ENCODE assay signal across 1 cellular context in genomic region chr1:234612352-234613127, GRCh38.
A peak's percentile ranks its signal among the peaks of the same experiment; 100 is the strongest.
TF ChIP-seq lines count a peak whose summit lies in the region.

No MANE protein-coding gene starts in this region.

TF ChIP-seq in HepG2, 621 proteins besides CTCF, POLR2A, EP300 and RAD21 (continued from another document and continues in another):
- TF ChIP-seq ONECUT2 (CRISPR knock-in tag; IDR thresholded peaks at IDR 0.05) (peak; percentile 93), HNRNPK (IDR thresholded peaks at IDR 0.05; ENCODE audit: low read depth, low read length, poor library complexity, severe bottlenecking) (no peak), ZBTB20 (CRISPR knock-in tag; IDR thresholded peaks at IDR 0.05; ENCODE audit: borderline replicate concordance, low read depth) (peak; percentile 100), FOSL2 (CRISPR knock-in tag; IDR thresholded peaks at IDR 0.05) (peak; percentile 96), NBN (conservative IDR thresholded peaks at IDR 0.05) (no peak), PHF5A (CRISPR knock-in tag; IDR thresholded peaks at IDR 0.05; ENCODE audit: low read depth, unreplicated experiment) (peak; percentile 57), NCOR1 (IDR thresholded peaks at IDR 0.05; ENCODE audit: borderline replicate concordance, low read length) (peak; percentile 99), YY1 (IDR thresholded peaks at IDR 0.05; ENCODE audit: insufficient read depth, insufficient replicate concordance, low read depth, low read length) (peak; percentile 57), ZNF34 (CRISPR knock-in tag; IDR thresholded peaks at IDR 0.05; ENCODE audit: borderline replicate concordance) (no peak), ZNF781 (CRISPR knock-in tag; IDR thresholded peaks at IDR 0.05; ENCODE audit: borderline replicate concordance, not compliant biosample characterization) (no peak), NFATC3 (CRISPR knock-in tag; IDR thresholded peaks at IDR 0.05) (no peak), ZNF362 (CRISPR knock-in tag; IDR thresholded peaks at IDR 0.05; ENCODE audit: borderline replicate concordance) (peak; percentile 86), NONO (IDR thresholded peaks at IDR 0.05) (no peak), NONO (CRISPR knock-in tag; conservative IDR thresholded peaks at IDR 0.05) (peak; percentile 87), KLF11 (CRISPR knock-in tag; IDR thresholded peaks at IDR 0.05) (peak; percentile 73; the same call in 1 of the 2 replicates), ZBTB25 (CRISPR knock-in tag; IDR thresholded peaks at IDR 0.05) (peak; percentile 89; the same call in 1 of the 2 replicates), ZNF557 (CRISPR knock-in tag; IDR thresholded peaks at IDR 0.05) (no peak), RELA (CRISPR knock-in tag; IDR thresholded peaks at IDR 0.05) (no peak), ZNF24 (IDR thresholded peaks at IDR 0.05) (0 out of 2 replicates have a peak, but pooled peaks have one; percentile 31), ZBTB26 (CRISPR knock-in tag; IDR thresholded peaks at IDR 0.05; ENCODE audit: borderline replicate concordance) (peak; percentile 91; the same call in 1 of the 2 replicates), MIER3 (CRISPR knock-in tag; IDR thresholded peaks at IDR 0.05; ENCODE audit: borderline replicate concordance) (peak; percentile 99; the same call in 1 of the 2 replicates), GTF2F1 (IDR thresholded peaks at IDR 0.05; ENCODE audit: low read length) (peak; percentile 92), PPARG (CRISPR knock-in tag; conservative IDR thresholded peaks at IDR 0.05) (peak; percentile 81), HOXD1 (CRISPR knock-in tag; IDR thresholded peaks at IDR 0.05) (peak; percentile 95), TAF1 (CRISPR knock-in tag; IDR thresholded peaks at IDR 0.05) (peak; percentile 91), KLF9 (CRISPR knock-in tag; IDR thresholded peaks at IDR 0.05; ENCODE audit: low read depth) (peak; percentile 76), MAFF (IDR thresholded peaks at IDR 0.05; ENCODE audit: low read depth, low read length) (peak; percentile 67), ZFP82 (CRISPR knock-in tag; IDR thresholded peaks at IDR 0.05; ENCODE audit: borderline replicate concordance) (no peak; the same call in 1 of the 2 replicates), TBX2 (CRISPR knock-in tag; IDR thresholded peaks at IDR 0.05; ENCODE audit: borderline replicate concordance) (peak; percentile 95), GABPB1 (CRISPR knock-in tag; IDR thresholded peaks at IDR 0.05) (peak; percentile 71), ZNF33A (CRISPR knock-in tag; IDR thresholded peaks at IDR 0.05; ENCODE audit: borderline replicate concordance) (0 out of 2 replicates have a peak, but pooled peaks have one; percentile 58), GMEB1 (CRISPR knock-in tag; IDR thresholded peaks at IDR 0.05; ENCODE audit: borderline replicate concordance) (peak; percentile 60; the same call in 1 of the 2 replicates), TBL1XR1 (IDR thresholded peaks at IDR 0.05; ENCODE audit: borderline replicate concordance, low read length, partially characterized antibody) (no peak), HOXA3 (CRISPR knock-in tag; IDR thresholded peaks at IDR 0.05) (peak; percentile 89), MTF1 (CRISPR knock-in tag; IDR thresholded peaks at IDR 0.05) (no peak), MIER2 (CRISPR knock-in tag; IDR thresholded peaks at IDR 0.05) (peak; percentile 86), FOSL1 (CRISPR knock-in tag; IDR thresholded peaks at IDR 0.05; ENCODE audit: borderline replicate concordance) (peak; percentile 42; the same call in 1 of the 2 replicates), FOXC1 (CRISPR knock-in tag; IDR thresholded peaks at IDR 0.05; ENCODE audit: borderline replicate concordance) (peak; percentile 34; the same call in 1 of the 2 replicates), JARID2 (CRISPR knock-in tag; IDR thresholded peaks at IDR 0.05; ENCODE audit: insufficient replicate concordance) (peak; percentile 81), SATB2 (CRISPR knock-in tag; IDR thresholded peaks at IDR 0.05) (no peak), HNF4A (CRISPR knock-in tag; IDR thresholded peaks at IDR 0.05) (peak; percentile 94), AFF4 (CRISPR knock-in tag; IDR thresholded peaks at IDR 0.05) (peak; percentile 83), JDP2 (CRISPR knock-in tag; IDR thresholded peaks at IDR 0.05; ENCODE audit: borderline replicate concordance) (no peak; the same call in 1 of the 2 replicates), TARDBP (CRISPR knock-in tag; IDR thresholded peaks at IDR 0.05) (peak; percentile 97)
- TF ChIP-seq, protein P1, sequence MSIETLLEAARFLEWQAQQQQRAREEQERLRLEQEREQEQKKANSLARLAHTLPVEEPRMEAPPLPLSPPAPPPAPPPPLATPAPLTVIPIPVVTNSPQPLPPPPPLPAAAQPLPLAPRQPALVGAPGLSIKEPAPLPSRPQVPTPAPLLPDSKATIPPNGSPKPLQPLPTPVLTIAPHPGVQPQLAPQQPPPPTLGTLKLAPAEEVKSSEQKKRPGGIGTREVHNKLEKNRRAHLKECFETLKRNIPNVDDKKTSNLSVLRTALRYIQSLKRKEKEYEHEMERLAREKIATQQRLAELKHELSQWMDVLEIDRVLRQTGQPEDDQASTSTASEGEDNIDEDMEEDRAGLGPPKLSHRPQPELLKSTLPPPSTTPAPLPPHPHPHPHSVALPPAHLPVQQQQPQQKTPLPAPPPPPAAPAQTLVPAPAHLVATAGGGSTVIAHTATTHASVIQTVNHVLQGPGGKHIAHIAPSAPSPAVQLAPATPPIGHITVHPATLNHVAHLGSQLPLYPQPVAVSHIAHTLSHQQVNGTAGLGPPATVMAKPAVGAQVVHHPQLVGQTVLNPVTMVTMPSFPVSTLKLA (IDR thresholded peaks at IDR 0.05) = peak; percentile 37; the same call in 1 of the 2 replicates
- TF ChIP-seq, protein P2, sequence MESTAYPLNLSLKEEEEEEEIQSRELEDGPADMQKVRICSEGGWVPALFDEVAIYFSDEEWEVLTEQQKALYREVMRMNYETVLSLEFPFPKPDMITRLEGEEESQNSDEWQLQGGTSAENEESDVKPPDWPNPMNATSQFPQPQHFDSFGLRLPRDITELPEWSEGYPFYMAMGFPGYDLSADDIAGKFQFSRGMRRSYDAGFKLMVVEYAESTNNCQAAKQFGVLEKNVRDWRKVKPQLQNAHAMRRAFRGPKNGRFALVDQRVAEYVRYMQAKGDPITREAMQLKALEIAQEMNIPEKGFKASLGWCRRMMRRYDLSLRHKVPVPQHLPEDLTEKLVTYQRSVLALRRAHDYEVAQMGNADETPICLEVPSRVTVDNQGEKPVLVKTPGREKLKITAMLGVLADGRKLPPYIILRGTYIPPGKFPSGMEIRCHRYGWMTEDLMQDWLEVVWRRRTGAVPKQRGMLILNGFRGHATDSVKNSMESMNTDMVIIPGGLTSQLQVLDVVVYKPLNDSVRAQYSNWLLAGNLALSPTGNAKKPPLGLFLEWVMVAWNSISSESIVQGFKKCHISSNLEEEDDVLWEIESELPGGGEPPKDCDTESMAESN (CRISPR knock-in tag; conservative IDR thresholded peaks at IDR 0.05) = peak; percentile 78; the same call in 1 of the 2 replicates
- TF ChIP-seq, protein P3, sequence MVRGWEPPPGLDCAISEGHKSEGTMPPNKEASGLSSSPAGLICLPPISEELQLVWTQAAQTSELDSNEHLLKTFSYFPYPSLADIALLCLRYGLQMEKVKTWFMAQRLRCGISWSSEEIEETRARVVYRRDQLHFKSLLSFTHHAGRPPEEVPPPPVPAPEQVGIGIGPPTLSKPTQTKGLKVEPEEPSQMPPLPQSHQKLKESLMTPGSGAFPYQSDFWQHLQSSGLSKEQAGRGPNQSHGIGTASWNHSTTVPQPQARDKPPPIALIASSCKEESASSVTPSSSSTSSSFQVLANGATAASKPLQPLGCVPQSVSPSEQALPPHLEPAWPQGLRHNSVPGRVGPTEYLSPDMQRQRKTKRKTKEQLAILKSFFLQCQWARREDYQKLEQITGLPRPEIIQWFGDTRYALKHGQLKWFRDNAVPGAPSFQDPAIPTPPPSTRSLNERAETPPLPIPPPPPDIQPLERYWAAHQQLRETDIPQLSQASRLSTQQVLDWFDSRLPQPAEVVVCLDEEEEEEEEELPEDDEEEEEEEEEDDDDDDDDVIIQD (CRISPR knock-in tag; IDR thresholded peaks at IDR 0.05; ENCODE audit: low read depth) = peak; percentile 81
- TF ChIP-seq, protein P4, sequence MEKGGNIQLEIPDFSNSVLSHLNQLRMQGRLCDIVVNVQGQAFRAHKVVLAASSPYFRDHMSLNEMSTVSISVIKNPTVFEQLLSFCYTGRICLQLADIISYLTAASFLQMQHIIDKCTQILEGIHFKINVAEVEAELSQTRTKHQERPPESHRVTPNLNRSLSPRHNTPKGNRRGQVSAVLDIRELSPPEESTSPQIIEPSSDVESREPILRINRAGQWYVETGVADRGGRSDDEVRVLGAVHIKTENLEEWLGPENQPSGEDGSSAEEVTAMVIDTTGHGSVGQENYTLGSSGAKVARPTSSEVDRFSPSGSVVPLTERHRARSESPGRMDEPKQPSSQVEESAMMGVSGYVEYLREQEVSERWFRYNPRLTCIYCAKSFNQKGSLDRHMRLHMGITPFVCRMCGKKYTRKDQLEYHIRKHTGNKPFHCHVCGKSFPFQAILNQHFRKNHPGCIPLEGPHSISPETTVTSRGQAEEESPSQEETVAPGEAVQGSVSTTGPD (CRISPR knock-in tag; IDR thresholded peaks at IDR 0.05) = no peak; the same call in 1 of the 2 replicates
- TF ChIP-seq, protein P5, sequence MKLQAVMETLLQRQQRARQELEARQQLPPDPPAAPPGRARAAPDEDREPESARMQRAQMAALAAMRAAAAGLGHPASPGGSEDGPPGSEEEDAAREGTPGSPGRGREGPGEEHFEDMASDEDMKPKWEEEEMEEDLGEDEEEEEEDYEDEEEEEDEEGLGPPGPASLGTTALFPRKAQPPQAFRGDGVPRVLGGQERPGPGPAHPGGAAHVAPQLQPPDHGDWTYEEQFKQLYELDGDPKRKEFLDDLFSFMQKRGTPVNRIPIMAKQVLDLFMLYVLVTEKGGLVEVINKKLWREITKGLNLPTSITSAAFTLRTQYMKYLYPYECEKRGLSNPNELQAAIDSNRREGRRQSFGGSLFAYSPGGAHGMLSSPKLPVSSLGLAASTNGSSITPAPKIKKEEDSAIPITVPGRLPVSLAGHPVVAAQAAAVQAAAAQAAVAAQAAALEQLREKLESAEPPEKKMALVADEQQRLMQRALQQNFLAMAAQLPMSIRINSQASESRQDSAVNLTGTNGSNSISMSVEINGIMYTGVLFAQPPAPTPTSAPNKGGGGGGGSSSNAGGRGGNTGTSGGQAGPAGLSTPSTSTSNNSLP (IDR thresholded peaks at IDR 0.05; ENCODE audit: low read depth, low read length) = peak; percentile 98
